ENCODE assay signal across 1 cellular context in the genomic region with DNA sequence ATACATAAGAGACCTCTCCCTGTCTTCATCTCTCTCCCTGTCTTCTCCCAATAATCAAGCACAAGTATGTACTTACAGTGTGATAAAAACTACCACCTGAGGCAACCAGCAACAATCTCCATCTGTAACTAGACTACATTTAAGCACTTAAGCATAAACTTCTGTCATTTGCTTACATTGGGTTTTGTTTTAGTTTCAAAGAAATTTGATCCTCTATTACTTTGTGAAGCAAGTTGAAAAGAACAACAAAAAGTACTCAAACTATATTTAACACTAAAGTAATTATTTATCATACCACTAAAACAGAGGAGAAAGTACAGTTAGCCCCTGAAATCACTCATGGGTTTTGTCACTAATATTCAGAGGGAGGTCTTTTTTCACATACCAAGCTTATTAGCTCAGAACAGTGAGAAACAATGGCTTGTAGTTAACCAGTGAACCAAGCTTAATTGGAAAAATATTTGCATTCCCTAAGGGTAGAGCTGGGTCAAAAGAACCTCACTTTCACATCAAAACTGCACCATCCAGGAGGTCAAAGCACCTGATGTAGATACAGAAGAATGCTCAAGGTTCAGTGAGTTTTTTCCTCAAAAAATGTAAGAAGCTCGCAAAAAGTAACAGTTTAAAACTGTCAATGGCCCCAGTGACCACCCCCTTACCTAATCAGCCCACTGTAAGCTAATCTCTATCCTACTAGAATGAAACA.
TF ChIP-seq lines count a peak whose summit lies in the region.

No MANE protein-coding gene starts in this region.

TF ChIP-seq in HepG2, 621 proteins besides CTCF, POLR2A, EP300 and RAD21 (continues in another document):
- TF ChIP-seq MED1 (CRISPR knock-in tag; IDR thresholded peaks at IDR 0.05) (peak; percentile 71), TEAD3 (CRISPR knock-in tag; optimal IDR thresholded peaks at IDR 0.05; ENCODE audit: borderline replicate concordance) (peak; percentile 95), SOX5 (CRISPR knock-in tag; IDR thresholded peaks at IDR 0.05; ENCODE audit: borderline replicate concordance) (peak; percentile 95), HDAC1 (CRISPR knock-in tag; IDR thresholded peaks at IDR 0.05) (0 out of 2 replicates have a peak, but pooled peaks have one; percentile 41), FOXO1 (CRISPR knock-in tag; IDR thresholded peaks at IDR 0.05) (peak; percentile 55; the same call in 1 of the 2 replicates), ZFAT (CRISPR knock-in tag; conservative IDR thresholded peaks at IDR 0.05) (no peak), ATF7 (IDR thresholded peaks at IDR 0.05) (peak; percentile 18; the same call in 1 of the 2 replicates), ATF7 (CRISPR knock-in tag; IDR thresholded peaks at IDR 0.05) (no peak; the same call in 1 of the 2 replicates), NCOA2 (CRISPR knock-in tag; IDR thresholded peaks at IDR 0.05) (peak; percentile 82), NR2F6 (IDR thresholded peaks at IDR 0.05) (peak; percentile 87), NR2F6 (CRISPR knock-in tag; IDR thresholded peaks at IDR 0.05) (peak; percentile 78), ARID2 (CRISPR knock-in tag; IDR thresholded peaks at IDR 0.05; ENCODE audit: borderline replicate concordance) (0 out of 2 replicates have a peak, but pooled peaks have one; percentile 56), HDAC2 (CRISPR knock-in tag; IDR thresholded peaks at IDR 0.05) (peak; percentile 55), ZBTB7A (CRISPR knock-in tag; IDR thresholded peaks at IDR 0.05) (no peak), ZNF781 (CRISPR knock-in tag; IDR thresholded peaks at IDR 0.05; ENCODE audit: borderline replicate concordance, not compliant biosample characterization) (no peak), MIXL1 (CRISPR knock-in tag; IDR thresholded peaks at IDR 0.05) (peak; percentile 71), RARA (CRISPR knock-in tag; IDR thresholded peaks at IDR 0.05) (peak; percentile 83), DPF2 (CRISPR knock-in tag; IDR thresholded peaks at IDR 0.05; ENCODE audit: borderline replicate concordance, low read depth) (0 out of 2 replicates have a peak, but pooled peaks have one; percentile 35), HNF4A (CRISPR knock-in tag; IDR thresholded peaks at IDR 0.05) (peak; percentile 62), HMG20A (CRISPR knock-in tag; IDR thresholded peaks at IDR 0.05; ENCODE audit: borderline replicate concordance) (peak; percentile 65; the same call in 1 of the 2 replicates), ZSCAN29 (CRISPR knock-in tag; conservative IDR thresholded peaks at IDR 0.05) (peak; percentile 73; the same call in 1 of the 2 replicates), ZZZ3 (CRISPR knock-in tag; IDR thresholded peaks at IDR 0.05; ENCODE audit: borderline replicate concordance) (no peak), PAX8 (CRISPR knock-in tag; IDR thresholded peaks at IDR 0.05; ENCODE audit: borderline replicate concordance) (no peak), FOXJ3 (CRISPR knock-in tag; IDR thresholded peaks at IDR 0.05; ENCODE audit: borderline replicate concordance) (peak; percentile 33; the same call in 1 of the 2 replicates), GFI1 (CRISPR knock-in tag; IDR thresholded peaks at IDR 0.05; ENCODE audit: borderline replicate concordance) (peak; percentile 65), SP5 (CRISPR knock-in tag; IDR thresholded peaks at IDR 0.05; ENCODE audit: borderline replicate concordance, low read depth) (peak; percentile 66), YEATS4 (CRISPR knock-in tag; IDR thresholded peaks at IDR 0.05; ENCODE audit: borderline replicate concordance) (no peak), TBX2 (CRISPR knock-in tag; IDR thresholded peaks at IDR 0.05; ENCODE audit: borderline replicate concordance) (peak; percentile 70; the same call in 1 of the 2 replicates), PHF21A (CRISPR knock-in tag; IDR thresholded peaks at IDR 0.05) (peak; percentile 36; the same call in 1 of the 2 replicates), TARDBP (CRISPR knock-in tag; IDR thresholded peaks at IDR 0.05) (peak; percentile 51; the same call in 1 of the 2 replicates), NCOR1 (IDR thresholded peaks at IDR 0.05; ENCODE audit: borderline replicate concordance, low read length) (peak; percentile 67; the same call in 1 of the 2 replicates), RFX1 (IDR thresholded peaks at IDR 0.05) (no peak), ZNF160 (CRISPR knock-in tag; IDR thresholded peaks at IDR 0.05) (no peak), HES4 (CRISPR knock-in tag; IDR thresholded peaks at IDR 0.05; ENCODE audit: borderline replicate concordance) (no peak)
- TF ChIP-seq, protein P1, sequence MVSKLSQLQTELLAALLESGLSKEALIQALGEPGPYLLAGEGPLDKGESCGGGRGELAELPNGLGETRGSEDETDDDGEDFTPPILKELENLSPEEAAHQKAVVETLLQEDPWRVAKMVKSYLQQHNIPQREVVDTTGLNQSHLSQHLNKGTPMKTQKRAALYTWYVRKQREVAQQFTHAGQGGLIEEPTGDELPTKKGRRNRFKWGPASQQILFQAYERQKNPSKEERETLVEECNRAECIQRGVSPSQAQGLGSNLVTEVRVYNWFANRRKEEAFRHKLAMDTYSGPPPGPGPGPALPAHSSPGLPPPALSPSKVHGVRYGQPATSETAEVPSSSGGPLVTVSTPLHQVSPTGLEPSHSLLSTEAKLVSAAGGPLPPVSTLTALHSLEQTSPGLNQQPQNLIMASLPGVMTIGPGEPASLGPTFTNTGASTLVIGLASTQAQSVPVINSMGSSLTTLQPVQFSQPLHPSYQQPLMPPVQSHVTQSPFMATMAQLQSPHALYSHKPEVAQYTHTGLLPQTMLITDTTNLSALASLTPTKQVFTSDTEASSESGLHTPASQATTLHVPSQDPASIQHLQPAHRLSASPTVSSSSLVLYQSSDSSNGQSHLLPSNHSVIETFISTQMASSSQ (IDR thresholded peaks at IDR 0.05; ENCODE audit: low read depth), result peak; percentile 73
- TF ChIP-seq, protein P1 (CRISPR knock-in tag; IDR thresholded peaks at IDR 0.05; ENCODE audit: borderline replicate concordance), result peak; percentile 58; the same call in 1 of the 2 replicates
- TF ChIP-seq, protein P2, sequence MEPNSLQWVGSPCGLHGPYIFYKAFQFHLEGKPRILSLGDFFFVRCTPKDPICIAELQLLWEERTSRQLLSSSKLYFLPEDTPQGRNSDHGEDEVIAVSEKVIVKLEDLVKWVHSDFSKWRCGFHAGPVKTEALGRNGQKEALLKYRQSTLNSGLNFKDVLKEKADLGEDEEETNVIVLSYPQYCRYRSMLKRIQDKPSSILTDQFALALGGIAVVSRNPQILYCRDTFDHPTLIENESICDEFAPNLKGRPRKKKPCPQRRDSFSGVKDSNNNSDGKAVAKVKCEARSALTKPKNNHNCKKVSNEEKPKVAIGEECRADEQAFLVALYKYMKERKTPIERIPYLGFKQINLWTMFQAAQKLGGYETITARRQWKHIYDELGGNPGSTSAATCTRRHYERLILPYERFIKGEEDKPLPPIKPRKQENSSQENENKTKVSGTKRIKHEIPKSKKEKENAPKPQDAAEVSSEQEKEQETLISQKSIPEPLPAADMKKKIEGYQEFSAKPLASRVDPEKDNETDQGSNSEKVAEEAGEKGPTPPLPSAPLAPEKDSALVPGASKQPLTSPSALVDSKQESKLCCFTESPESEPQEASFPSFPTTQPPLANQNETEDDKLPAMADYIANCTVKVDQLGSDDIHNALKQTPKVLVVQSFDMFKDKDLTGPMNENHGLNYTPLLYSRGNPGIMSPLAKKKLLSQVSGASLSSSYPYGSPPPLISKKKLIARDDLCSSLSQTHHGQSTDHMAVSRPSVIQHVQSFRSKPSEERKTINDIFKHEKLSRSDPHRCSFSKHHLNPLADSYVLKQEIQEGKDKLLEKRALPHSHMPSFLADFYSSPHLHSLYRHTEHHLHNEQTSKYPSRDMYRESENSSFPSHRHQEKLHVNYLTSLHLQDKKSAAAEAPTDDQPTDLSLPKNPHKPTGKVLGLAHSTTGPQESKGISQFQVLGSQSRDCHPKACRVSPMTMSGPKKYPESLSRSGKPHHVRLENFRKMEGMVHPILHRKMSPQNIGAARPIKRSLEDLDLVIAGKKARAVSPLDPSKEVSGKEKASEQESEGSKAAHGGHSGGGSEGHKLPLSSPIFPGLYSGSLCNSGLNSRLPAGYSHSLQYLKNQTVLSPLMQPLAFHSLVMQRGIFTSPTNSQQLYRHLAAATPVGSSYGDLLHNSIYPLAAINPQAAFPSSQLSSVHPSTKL (CRISPR knock-in tag; IDR thresholded peaks at IDR 0.05), result peak; percentile 84
- TF ChIP-seq, protein P3, sequence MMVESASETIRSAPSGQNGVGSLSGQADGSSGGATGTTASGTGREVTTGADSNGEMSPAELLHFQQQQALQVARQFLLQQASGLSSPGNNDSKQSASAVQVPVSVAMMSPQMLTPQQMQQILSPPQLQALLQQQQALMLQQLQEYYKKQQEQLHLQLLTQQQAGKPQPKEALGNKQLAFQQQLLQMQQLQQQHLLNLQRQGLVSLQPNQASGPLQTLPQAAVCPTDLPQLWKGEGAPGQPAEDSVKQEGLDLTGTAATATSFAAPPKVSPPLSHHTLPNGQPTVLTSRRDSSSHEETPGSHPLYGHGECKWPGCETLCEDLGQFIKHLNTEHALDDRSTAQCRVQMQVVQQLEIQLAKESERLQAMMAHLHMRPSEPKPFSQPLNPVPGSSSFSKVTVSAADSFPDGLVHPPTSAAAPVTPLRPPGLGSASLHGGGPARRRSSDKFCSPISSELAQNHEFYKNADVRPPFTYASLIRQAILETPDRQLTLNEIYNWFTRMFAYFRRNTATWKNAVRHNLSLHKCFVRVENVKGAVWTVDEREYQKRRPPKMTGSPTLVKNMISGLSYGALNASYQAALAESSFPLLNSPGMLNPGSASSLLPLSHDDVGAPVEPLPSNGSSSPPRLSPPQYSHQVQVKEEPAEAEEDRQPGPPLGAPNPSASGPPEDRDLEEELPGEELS (CRISPR knock-in tag; IDR thresholded peaks at IDR 0.05), result peak; percentile 71
- TF ChIP-seq, protein P4, sequence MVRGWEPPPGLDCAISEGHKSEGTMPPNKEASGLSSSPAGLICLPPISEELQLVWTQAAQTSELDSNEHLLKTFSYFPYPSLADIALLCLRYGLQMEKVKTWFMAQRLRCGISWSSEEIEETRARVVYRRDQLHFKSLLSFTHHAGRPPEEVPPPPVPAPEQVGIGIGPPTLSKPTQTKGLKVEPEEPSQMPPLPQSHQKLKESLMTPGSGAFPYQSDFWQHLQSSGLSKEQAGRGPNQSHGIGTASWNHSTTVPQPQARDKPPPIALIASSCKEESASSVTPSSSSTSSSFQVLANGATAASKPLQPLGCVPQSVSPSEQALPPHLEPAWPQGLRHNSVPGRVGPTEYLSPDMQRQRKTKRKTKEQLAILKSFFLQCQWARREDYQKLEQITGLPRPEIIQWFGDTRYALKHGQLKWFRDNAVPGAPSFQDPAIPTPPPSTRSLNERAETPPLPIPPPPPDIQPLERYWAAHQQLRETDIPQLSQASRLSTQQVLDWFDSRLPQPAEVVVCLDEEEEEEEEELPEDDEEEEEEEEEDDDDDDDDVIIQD (CRISPR knock-in tag; IDR thresholded peaks at IDR 0.05; ENCODE audit: low read depth), result 0 out of 2 replicates have a peak, but pooled peaks have one; percentile 45
- TF ChIP-seq, protein P5, sequence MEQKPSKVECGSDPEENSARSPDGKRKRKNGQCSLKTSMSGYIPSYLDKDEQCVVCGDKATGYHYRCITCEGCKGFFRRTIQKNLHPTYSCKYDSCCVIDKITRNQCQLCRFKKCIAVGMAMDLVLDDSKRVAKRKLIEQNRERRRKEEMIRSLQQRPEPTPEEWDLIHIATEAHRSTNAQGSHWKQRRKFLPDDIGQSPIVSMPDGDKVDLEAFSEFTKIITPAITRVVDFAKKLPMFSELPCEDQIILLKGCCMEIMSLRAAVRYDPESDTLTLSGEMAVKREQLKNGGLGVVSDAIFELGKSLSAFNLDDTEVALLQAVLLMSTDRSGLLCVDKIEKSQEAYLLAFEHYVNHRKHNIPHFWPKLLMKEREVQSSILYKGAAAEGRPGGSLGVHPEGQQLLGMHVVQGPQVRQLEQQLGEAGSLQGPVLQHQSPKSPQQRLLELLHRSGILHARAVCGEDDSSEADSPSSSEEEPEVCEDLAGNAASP (CRISPR knock-in tag; IDR thresholded peaks at IDR 0.05; ENCODE audit: borderline replicate concordance), result peak; percentile 20; the same call in 1 of the 2 replicates
- TF ChIP-seq, protein P6, sequence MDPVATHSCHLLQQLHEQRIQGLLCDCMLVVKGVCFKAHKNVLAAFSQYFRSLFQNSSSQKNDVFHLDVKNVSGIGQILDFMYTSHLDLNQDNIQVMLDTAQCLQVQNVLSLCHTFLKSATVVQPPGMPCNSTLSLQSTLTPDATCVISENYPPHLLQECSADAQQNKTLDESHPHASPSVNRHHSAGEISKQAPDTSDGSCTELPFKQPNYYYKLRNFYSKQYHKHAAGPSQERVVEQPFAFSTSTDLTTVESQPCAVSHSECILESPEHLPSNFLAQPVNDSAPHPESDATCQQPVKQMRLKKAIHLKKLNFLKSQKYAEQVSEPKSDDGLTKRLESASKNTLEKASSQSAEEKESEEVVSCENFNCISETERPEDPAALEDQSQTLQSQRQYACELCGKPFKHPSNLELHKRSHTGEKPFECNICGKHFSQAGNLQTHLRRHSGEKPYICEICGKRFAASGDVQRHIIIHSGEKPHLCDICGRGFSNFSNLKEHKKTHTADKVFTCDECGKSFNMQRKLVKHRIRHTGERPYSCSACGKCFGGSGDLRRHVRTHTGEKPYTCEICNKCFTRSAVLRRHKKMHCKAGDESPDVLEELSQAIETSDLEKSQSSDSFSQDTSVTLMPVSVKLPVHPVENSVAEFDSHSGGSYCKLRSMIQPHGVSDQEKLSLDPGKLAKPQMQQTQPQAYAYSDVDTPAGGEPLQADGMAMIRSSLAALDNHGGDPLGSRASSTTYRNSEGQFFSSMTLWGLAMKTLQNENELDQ (CRISPR knock-in tag; IDR thresholded peaks at IDR 0.05; ENCODE audit: borderline replicate concordance), result no peak
- TF ChIP-seq, protein P7, sequence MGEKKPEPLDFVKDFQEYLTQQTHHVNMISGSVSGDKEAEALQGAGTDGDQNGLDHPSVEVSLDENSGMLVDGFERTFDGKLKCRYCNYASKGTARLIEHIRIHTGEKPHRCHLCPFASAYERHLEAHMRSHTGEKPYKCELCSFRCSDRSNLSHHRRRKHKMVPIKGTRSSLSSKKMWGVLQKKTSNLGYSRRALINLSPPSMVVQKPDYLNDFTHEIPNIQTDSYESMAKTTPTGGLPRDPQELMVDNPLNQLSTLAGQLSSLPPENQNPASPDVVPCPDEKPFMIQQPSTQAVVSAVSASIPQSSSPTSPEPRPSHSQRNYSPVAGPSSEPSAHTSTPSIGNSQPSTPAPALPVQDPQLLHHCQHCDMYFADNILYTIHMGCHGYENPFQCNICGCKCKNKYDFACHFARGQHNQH (CRISPR knock-in tag; IDR thresholded peaks at IDR 0.05), result peak; percentile 34; the same call in 1 of the 2 replicates
